ENCODE assay signal across 10 cellular contexts in the genomic region with DNA sequence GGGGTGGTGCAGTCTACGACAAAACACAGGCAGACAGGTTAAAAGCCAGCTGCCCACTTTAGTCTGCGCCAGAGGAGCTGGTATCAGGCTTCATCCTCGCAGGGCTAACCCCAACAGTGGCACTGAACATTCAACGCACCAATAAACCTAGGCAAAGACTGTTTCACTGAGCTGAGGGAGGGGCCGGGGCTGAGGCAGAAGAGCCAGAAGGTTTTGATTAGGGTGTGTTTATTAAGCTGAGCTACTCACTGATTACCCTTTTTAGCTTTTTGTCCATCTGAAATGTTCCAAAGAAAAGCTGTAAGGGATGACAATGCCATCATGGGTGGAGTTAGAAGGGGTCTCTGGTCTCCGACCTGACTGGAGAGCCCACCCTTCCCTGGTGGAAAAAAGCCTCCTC. TPM values are rescaled to one million over a fixed set of nuclear protein-coding genes. Genes with fewer than 3 reads are reported as not detected.
DNase-seq lines count a peak whose midpoint lies in the region; ATAC-seq and TF ChIP-seq lines count a peak whose summit lies in the region.
"Had no signal": no experiment of that assay in that cellular context is flagged by ENCODE, and none has a peak within 500 bp of the region (broad histone marks: within the 10 kb centered on the region; RNA-seq: fewer than 3 reads in every experiment).

No MANE protein-coding gene starts in this region.

- peaks cover 23% of the 10 kb centered on the region for H3K36me3 ChIP-seq in CD4-positive, CD25-positive, alpha-beta regulatory T cell (ENCODE audit: control insufficient read depth, insufficient read depth, low read length)
- no peaks in the 10 kb centered on the region; the same call in 1 of the 2 replicates for H3K36me3 ChIP-seq in KMS-11 (ENCODE audit: insufficient read depth)
- peaks cover 32% of the 10 kb centered on the region for H3K36me3 ChIP-seq in mammary epithelial cell (ENCODE audit: insufficient read depth, low read length)

- no peak overlapping the region for H3K27ac ChIP-seq in CD4-positive, CD25-positive, alpha-beta regulatory T cell (ENCODE audit: insufficient read depth, low read length, poor library complexity, severe bottlenecking)
- H3K27ac ChIP-seq in KMS-11 (no peak overlapping the region), mammary epithelial cell (ENCODE audit: insufficient read depth, low read depth, low read length) (no peak overlapping the region)

- peak overlapping the region; percentile 69 for H3K4me2 ChIP-seq in KMS-11
- H3K4me2 ChIP-seq in mammary epithelial cell (ENCODE audit: insufficient read depth, low read depth, low read length): peak overlapping the region; percentile 97

- H2AFZ ChIP-seq in KMS-11 (ENCODE audit: low read depth) (no peak overlapping the region), mammary epithelial cell (ENCODE audit: low read depth, low read length) (no peak overlapping the region)

- H3K27me3 ChIP-seq in CD4-positive, CD25-positive, alpha-beta regulatory T cell (ENCODE audit: control insufficient read depth, insufficient read depth, low read length): no peaks in the 10 kb centered on the region
- H3K27me3 ChIP-seq in KMS-11 (ENCODE audit: insufficient read depth, low read depth) (no peaks in the 10 kb centered on the region), mammary epithelial cell (ENCODE audit: insufficient read depth, low read length) (no peaks in the 10 kb centered on the region)

- H3K4me1 Mint-ChIP-seq in CD4-positive, CD25-positive, alpha-beta regulatory T cell: peaks cover 0 to 23% (median 5%) of the 10 kb centered on the region in 4 donors
- H3K4me1 Mint-ChIP-seq in naive B cell: peaks cover 12 to 27% (median 14%) of the 10 kb centered on the region in 3 donors

- no peak for DNase-seq in CD4-positive, CD25-positive, alpha-beta regulatory T cell
- DNase-seq in mammary epithelial cell: no peak
- DNase-seq in naive B cell: no peak
- no peak for DNase-seq in islet precursor cell
- DNase-seq in NCI-H187 treated with DMSO at 0.1 percent for 48 hours (lab: John Stamatoyannopoulos, UW): no peak
- no peak for DNase-seq in left colon
- DNase-seq: activated CD4-positive, CD25-positive, alpha-beta regulatory T cell; NCI-H1694 had no signal

- no peaks in the 10 kb centered on the region for H3K9me3 Mint-ChIP-seq in CD4-positive, CD25-positive, alpha-beta regulatory T cell
- H3K9me3 Mint-ChIP-seq in naive B cell: no peaks in the 10 kb centered on the region

- H3K9ac ChIP-seq in KMS-11: no peak overlapping the region
- H3K9ac ChIP-seq in mammary epithelial cell (ENCODE audit: insufficient read depth, low read length): peak overlapping the region; percentile 63

- TF ChIP-seq CTCF in KMS-11 (conservative IDR thresholded peaks at IDR 0.05; ENCODE audit: low read depth, low read length) (no peak), mammary epithelial cell (conservative IDR thresholded peaks at IDR 0.05 in 1 of 2, IDR thresholded peaks at IDR 0.05 in 1 of 2; ENCODE audit: extremely low read depth in 1 of 2, insufficient read depth in 1 of 2, low read depth in 1 of 2, low read length in 2 of 2) (no peak)

- H3K4me3 Mint-ChIP-seq in CD4-positive, CD25-positive, alpha-beta regulatory T cell: peak overlapping the region; percentile 74 to 92 (median 89)
- H3K4me3 Mint-ChIP-seq in naive B cell: peak overlapping the region; percentile 61 to 92 (median 85)

- H3K36me3 Mint-ChIP-seq in CD4-positive, CD25-positive, alpha-beta regulatory T cell: peaks cover 12% of the 10 kb centered on the region
- peaks cover 6 to 8% of the 10 kb centered on the region in 2 donors for H3K36me3 Mint-ChIP-seq in naive B cell

- WGBS in mammary epithelial cell (ENCODE audit: low coverage, missing lambda C conversion rate): 86% methylated on average over 6 of the region's 6 CpGs

- peak overlapping the region in 2 of 3 donors; percentile 63 to 69 for H3K27ac Mint-ChIP-seq in CD4-positive, CD25-positive, alpha-beta regulatory T cell
- H3K27ac Mint-ChIP-seq in naive B cell: peak overlapping the region in 1 of 6 donors; percentile 47

- H3K79me2 ChIP-seq in KMS-11 (ENCODE audit: insufficient read depth, low read depth): peaks cover 19% of the 10 kb centered on the region; the same call in 1 of the 2 replicates
- H3K79me2 ChIP-seq in mammary epithelial cell (ENCODE audit: insufficient read depth, low read length): peaks cover 69% of the 10 kb centered on the region

- CTCF ChIA-PET in mammary epithelial cell (lab: Charles Lee; ENCODE audit: low non-redundant PET): no interaction called here

- H3K4me1 ChIP-seq in CD4-positive, CD25-positive, alpha-beta regulatory T cell (ENCODE audit: control insufficient read depth, insufficient read depth, low read length, poor library complexity, severe bottlenecking): peaks cover 19% of the 10 kb centered on the region
- H3K4me1 ChIP-seq in KMS-11 (ENCODE audit: low read depth, poor library complexity, severe bottlenecking): peaks cover 15% of the 10 kb centered on the region
- peaks cover 15% of the 10 kb centered on the region for H3K4me1 ChIP-seq in mammary epithelial cell (ENCODE audit: insufficient read depth, low read length)

- intact Hi-C loops in mammary epithelial cell (cut with micrococcal nuclease) (loop anchor here (1.0 kb wide), 1 partner anchor 11 kb away; the partner anchor contains the start of gene DPH7), left colon (cut with DNase I, micrococcal nuclease) (no loop called here)

- TSS peak; percentile 26 for BruUV-seq in mammary epithelial cell (replicated peaks; lab: Mats Ljungman, UMichigan)

- ATAC-seq in CD4-positive, CD25-positive, alpha-beta regulatory T cell (ENCODE audit: low read depth in 2 of 2): no peak
- no peak for ATAC-seq in naive B cell (ENCODE audit: low read depth in 2 of 2)
- ATAC-seq in left colon: no peak
- ATAC-seq in HG02970 (IDR thresholded peaks at IDR 0.05; ENCODE audit: low FRiP score, unreplicated experiment): no peak

- dilution Hi-C loops in mammary epithelial cell (cut with HindIII; ENCODE audit: low sequenced_read_pairs): no loop called here

- no peaks in the 10 kb centered on the region for H3K9me3 ChIP-seq in CD4-positive, CD25-positive, alpha-beta regulatory T cell (ENCODE audit: control insufficient read depth in 2 of 2, low read length in 2 of 2)
- H3K9me3 ChIP-seq in mammary epithelial cell (replicated peaks; ENCODE audit: insufficient read depth, low read length): no peaks in the 10 kb centered on the region

- H4K20me1 ChIP-seq in KMS-11 (ENCODE audit: insufficient read depth) (0 out of 2 replicates have a peak, but pooled peaks cover 4% of the 10 kb centered on the region), mammary epithelial cell (ENCODE audit: insufficient read depth, low read length) (no peaks in the 10 kb centered on the region)

- in situ Hi-C loops in mammary epithelial cell (cut with MboI; ENCODE audit: low sequenced_read_pairs in 2 of 2): no loop called here

- no peak overlapping the region for H3K4me3 ChIP-seq in CD4-positive, CD25-positive, alpha-beta regulatory T cell (ENCODE audit: low read depth, low read length)
- H3K4me3 ChIP-seq in KMS-11 (IDR thresholded peaks at IDR 0.05; ENCODE audit: insufficient read depth, low read depth, low read length): peak overlapping the region; percentile 30
- H3K4me3 ChIP-seq in mammary epithelial cell (replicated peaks in 1 of 3; ENCODE audit: insufficient read depth in 1 of 3, low read depth in 2 of 3, low read length in 3 of 3): peak overlapping the region; percentile 71 to 84 (median 76)

- no peaks in the 10 kb centered on the region for H3K27me3 Mint-ChIP-seq in CD4-positive, CD25-positive, alpha-beta regulatory T cell
- no peaks in the 10 kb centered on the region for H3K27me3 Mint-ChIP-seq in naive B cell

RNA-seq across cellular contexts. Expression of gene ZMYND19, which starts 1.4 kb away (rescaled TPM):
- total RNA-seq in CD4-positive, CD25-positive, alpha-beta regulatory T cell: 20.4 TPM
- polyA plus RNA-seq in CD4-positive, CD25-positive, alpha-beta regulatory T cell: 1 to 10 TPM; 4.4 to 6.3 (median 5.4) TPM
- total RNA-seq in mammary epithelial cell (10 to 100 TPM; 10.2 to 48.0 TPM), left colon (10 to 100 TPM; 12.5 to 22.4 TPM)
- polyA plus RNA-seq in mammary epithelial cell (41.5 TPM), naive B cell (ENCODE audit: low read depth in 6 of 6) (10 to 100 TPM in 1 of 6 donors, 1 to 10 TPM in 5; 4.2 to 13.3 (median 7.2) TPM)
- 30.2 TPM for polyA minus RNA-seq in mammary epithelial cell

RNA-seq across cellular contexts. Expression of gene DPH7, which starts 10.2 kb away (rescaled TPM):
- total RNA-seq in CD4-positive, CD25-positive, alpha-beta regulatory T cell: 57.0 TPM
- 10 to 100 TPM; 24.4 to 34.8 (median 28.3) TPM for polyA plus RNA-seq in CD4-positive, CD25-positive, alpha-beta regulatory T cell
- total RNA-seq in mammary epithelial cell: 10 to 100 TPM; 25.0 to 41.4 TPM
- 26.8 TPM for polyA plus RNA-seq in mammary epithelial cell
- polyA minus RNA-seq in mammary epithelial cell: 31.9 TPM
- 10 to 100 TPM; 19.1 to 53.9 (median 32.6) TPM for polyA plus RNA-seq in naive B cell (ENCODE audit: low read depth in 6 of 6)
- 10 to 100 TPM; 21.7 to 27.5 TPM for total RNA-seq in left colon

RNA-seq across cellular contexts. Expression of gene ARRDC1, which starts 16.6 kb away (rescaled TPM):
- total RNA-seq in CD4-positive, CD25-positive, alpha-beta regulatory T cell: 73.4 TPM
- polyA plus RNA-seq in CD4-positive, CD25-positive, alpha-beta regulatory T cell: 10 to 100 TPM; 45.5 to 54.0 (median 51.4) TPM
- total RNA-seq in mammary epithelial cell (100 to 1,000 TPM in 1 of 2 donors, 10 to 100 TPM in 1; 35.0 to 153 TPM), left colon (100 to 1,000 TPM in 1 of 2 donors, 10 to 100 TPM in 1; 89.5 to 120 TPM)
- polyA plus RNA-seq in mammary epithelial cell (146 TPM), naive B cell (ENCODE audit: low read depth in 6 of 6) (10 to 100 TPM; 30.3 to 65.5 (median 40.0) TPM)
- 137 TPM for polyA minus RNA-seq in mammary epithelial cell

RNA-seq across cellular contexts. Expression of gene EHMT1, which starts 29.9 kb away (rescaled TPM):
- 142 TPM for total RNA-seq in CD4-positive, CD25-positive, alpha-beta regulatory T cell
- 10 to 100 TPM; 17.9 to 20.3 (median 19.3) TPM for polyA plus RNA-seq in CD4-positive, CD25-positive, alpha-beta regulatory T cell
- total RNA-seq in mammary epithelial cell (10 to 100 TPM; 55.0 to 83.4 TPM), left colon (10 to 100 TPM; 72.2 to 98.4 TPM)
- polyA plus RNA-seq in mammary epithelial cell (30.8 TPM), naive B cell (ENCODE audit: low read depth in 6 of 6) (10 to 100 TPM in 5 of 6 donors, 1 to 10 TPM in 1; 6.7 to 45.0 (median 31.5) TPM)
- 57.6 TPM for polyA minus RNA-seq in mammary epithelial cell

RNA-seq across cellular contexts. Expression of gene MRPL41, which starts 37.2 kb away (rescaled TPM):
- 64.3 TPM for total RNA-seq in CD4-positive, CD25-positive, alpha-beta regulatory T cell
- polyA plus RNA-seq in CD4-positive, CD25-positive, alpha-beta regulatory T cell: 10 to 100 TPM; 38.1 to 61.1 (median 43.6) TPM
- total RNA-seq in mammary epithelial cell (10 to 100 TPM; 31.3 to 46.1 TPM), left colon (100 to 1,000 TPM; 109 to 136 TPM)
- polyA plus RNA-seq in mammary epithelial cell (35.8 TPM), naive B cell (ENCODE audit: low read depth in 6 of 6) (10 to 100 TPM; 13.7 to 21.6 (median 19.9) TPM)
- polyA minus RNA-seq in mammary epithelial cell: 1.6 TPM
